In the genomic region with DNA sequence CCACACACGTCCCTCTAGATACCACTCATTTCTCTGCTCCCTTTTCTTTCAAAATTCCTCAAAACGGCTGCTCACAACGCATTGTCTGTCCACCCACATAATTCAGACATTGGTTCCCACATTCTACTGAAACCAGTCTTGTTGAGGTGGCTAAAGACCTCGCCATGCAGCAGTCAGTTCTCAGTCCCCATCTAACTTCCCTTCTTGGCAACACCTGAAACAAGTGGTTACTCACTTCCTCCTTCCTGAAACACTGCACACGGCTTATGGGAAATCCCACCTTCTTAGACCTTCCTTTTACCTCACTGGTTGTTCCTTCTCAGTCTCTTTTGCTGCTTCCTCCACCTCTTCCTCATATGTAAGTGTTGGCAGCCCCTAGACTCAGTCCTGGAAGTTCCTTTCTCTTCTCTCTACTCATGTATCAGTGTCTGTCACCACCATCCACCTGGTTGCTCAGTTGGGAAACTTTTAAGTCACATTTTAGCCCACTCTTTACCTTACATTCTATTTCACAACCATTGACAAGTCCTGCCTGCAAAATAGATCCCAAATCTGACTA, we compare ENCODE assay signal across 9 cellular contexts.
DNase-seq lines count a peak whose midpoint lies in the region; ATAC-seq and TF ChIP-seq lines count a peak whose summit lies in the region.
"Had no signal": no experiment of that assay in that cellular context is flagged by ENCODE, and none has a peak within 500 bp of the region (broad histone marks: within the 10 kb centered on the region; RNA-seq: fewer than 3 reads in every experiment).

No MANE protein-coding gene starts in this region.

- CTCF ChIA-PET in RWPE1 (lab: Yijun Ruan, JAX) = no interaction called here

- peaks cover 18% of the 10 kb centered on the region for H3K9me3 Mint-ChIP-seq in activated T-helper 17 cell treated with anti-CD3 and anti-CD28 coated beads, Interleukin-2, amount 50 U/mL, for 72 hours
- peaks cover 10% of the 10 kb centered on the region; the same call in 1 of the 2 replicates for H3K9me3 Mint-ChIP-seq in HFFc6

- no peak overlapping the region for H3K4me3 ChIP-seq in HAP-1

- no peak for DNase-seq in RWPE1 (ENCODE audit: low spot score)
- no peak for DNase-seq in NCI-H524 (lab: John Stamatoyannopoulos, UW)
- DNase-seq in HFFc6 = no peak
- DNase-seq in HAP-1 (ENCODE audit: low spot score in 2 of 2) = no peak
- DNase-seq: DND-41 had no signal

- TF ChIP-seq CTCF in RWPE1 (conservative IDR thresholded peaks at IDR 0.05; ENCODE audit: low read depth) = no peak
- no peak for TF ChIP-seq CTCF in HFFc6 (IDR thresholded peaks at IDR 0.05)

- H3K36me3 Mint-ChIP-seq in activated T-helper 17 cell treated with anti-CD3 and anti-CD28 coated beads, Interleukin-2, amount 50 U/mL, for 72 hours (ENCODE audit: low read depth) = no peaks in the 10 kb centered on the region
- H3K36me3 Mint-ChIP-seq in HFFc6 (ENCODE audit: low read depth) = peaks cover 13% of the 10 kb centered on the region

- H3K27ac Mint-ChIP-seq in activated T-helper 17 cell treated with anti-CD3 and anti-CD28 coated beads, Interleukin-2, amount 50 U/mL, for 72 hours = peak overlapping the region; percentile 10
- H3K27ac Mint-ChIP-seq in HFFc6 = no peak overlapping the region

- H3K9me3 ChIP-seq in HAP-1 = no peaks in the 10 kb centered on the region; the same call in 1 of the 2 replicates

- H3K27ac ChIP-seq in RWPE1 = no peak overlapping the region

- peak overlapping the region; percentile 26 for H3K4me3 Mint-ChIP-seq in activated T-helper 17 cell treated with anti-CD3 and anti-CD28 coated beads, Interleukin-2, amount 50 U/mL, for 72 hours
- no peak overlapping the region for H3K4me3 Mint-ChIP-seq in HFFc6

- H3K4me1 Mint-ChIP-seq in activated T-helper 17 cell treated with anti-CD3 and anti-CD28 coated beads, Interleukin-2, amount 50 U/mL, for 72 hours = peaks cover 15% of the 10 kb centered on the region
- H3K4me1 Mint-ChIP-seq in HFFc6 (ENCODE audit: low read depth) = no peaks in the 10 kb centered on the region

- H3K27me3 ChIP-seq in HAP-1 (ENCODE audit: low read depth) = no peaks in the 10 kb centered on the region

- POLR2A ChIA-PET in RWPE1 (lab: Yijun Ruan, JAX; ENCODE audit: low non-redundant PET) = no interaction called here

- H3K4me1 ChIP-seq in HAP-1 = no peaks in the 10 kb centered on the region

- in situ Hi-C loops in HAP-1 (cut with MboI; ENCODE audit: low sequenced_read_pairs) = no loop called here

- H3K27me3 Mint-ChIP-seq in activated T-helper 17 cell treated with anti-CD3 and anti-CD28 coated beads, Interleukin-2, amount 50 U/mL, for 72 hours = no peaks in the 10 kb centered on the region
- H3K27me3 Mint-ChIP-seq in HFFc6 (ENCODE audit: insufficient read depth) = no peaks in the 10 kb centered on the region; the same call in 1 of the 2 replicates

- H3K36me3 ChIP-seq in HAP-1 (replicated peaks) = no peaks in the 10 kb centered on the region

- peak; percentile 98 for ATAC-seq in GM18499 (IDR thresholded peaks at IDR 0.05; ENCODE audit: insufficient read depth, unreplicated experiment)
- ATAC-seq in GM19467 (IDR thresholded peaks at IDR 0.05; ENCODE audit: unreplicated experiment) = peak; percentile 96
- ATAC-seq in HG03135 (IDR thresholded peaks at IDR 0.05; ENCODE audit: unreplicated experiment) = peak; percentile 97
- peak; percentile 96 for ATAC-seq in activated T-helper 17 cell treated with anti-CD3 and anti-CD28 coated beads, Interleukin-2, amount 50 U/mL, for 72 hours (replicated peaks)
